ENCODE assay signal across 8 cellular contexts in genomic region chr3:146250449-146251382, GRCh38. TPM values are rescaled to one million over a fixed set of nuclear protein-coding genes. Genes with fewer than 3 reads are reported as not detected.
A peak's percentile ranks its signal among the peaks of the same experiment; 100 is the strongest.
DNase-seq lines count a peak whose midpoint lies in the region; ATAC-seq and TF ChIP-seq lines count a peak whose summit lies in the region.

A gene with protein sequence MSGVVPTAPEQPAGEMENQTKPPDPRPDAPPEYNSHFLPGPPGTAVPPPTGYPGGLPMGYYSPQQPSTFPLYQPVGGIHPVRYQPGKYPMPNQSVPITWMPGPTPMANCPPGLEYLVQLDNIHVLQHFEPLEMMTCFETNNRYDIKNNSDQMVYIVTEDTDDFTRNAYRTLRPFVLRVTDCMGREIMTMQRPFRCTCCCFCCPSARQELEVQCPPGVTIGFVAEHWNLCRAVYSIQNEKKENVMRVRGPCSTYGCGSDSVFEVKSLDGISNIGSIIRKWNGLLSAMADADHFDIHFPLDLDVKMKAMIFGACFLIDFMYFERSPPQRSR (minus strand): TSS chr3:146251105. CDS start chr3:146222071, 29,034 bp downstream.

- 0% methylated on average over 38 of the region's 78 CpGs for WGBS in esophagus muscularis mucosa

- no peak for TF ChIP-seq POLR2A in esophagus muscularis mucosa (IDR thresholded peaks at IDR 0.05; ENCODE audit: low read depth)

- intact Hi-C loops in esophagus muscularis mucosa (cut with DNase I) (no loop called here), tibial artery (cut with DNase I; ENCODE audit: low total_unique reads) (no loop called here)

- ATAC-seq in GM18907 (IDR thresholded peaks at IDR 0.05; ENCODE audit: unreplicated experiment) = peak; percentile 76

- H3K9me3 ChIP-seq in HUES48 (ENCODE audit: control insufficient read depth, insufficient read depth, low read length) = peaks cover 16% of the 10 kb centered on the region
- H3K9me3 ChIP-seq in WERI-Rb-1 (ENCODE audit: severe bottlenecking) = no peaks in the 10 kb centered on the region
- no peaks in the 10 kb centered on the region for H3K9me3 ChIP-seq in esophagus muscularis mucosa
- peaks cover 0 to 5% (median 0%) of the 10 kb centered on the region in 3 donors for H3K9me3 ChIP-seq in tibial artery

- H3K4me3 ChIP-seq in HUES48 (ENCODE audit: low read depth, low read length) (peak within 1 kb of the TSS; percentile 86), WERI-Rb-1 (ENCODE audit: low read depth, low read length) (peak within 1 kb of the TSS; percentile 71), esophagus muscularis mucosa (peak within 1 kb of the TSS; percentile 81 to 98 (median 90)), tibial artery (peak within 1 kb of the TSS; percentile 86 to 95)

- peak within 1 kb of the TSS; percentile 55 for H3K9ac ChIP-seq in HUES48 (ENCODE audit: low read depth, low read length)

- H3K36me3 ChIP-seq in HUES48 (ENCODE audit: control insufficient read depth, insufficient read depth, low read length) (no peaks in the 10 kb centered on the region), WERI-Rb-1 (no peaks in the 10 kb centered on the region), esophagus muscularis mucosa (no peaks in the 10 kb centered on the region), tibial artery (no peaks in the 10 kb centered on the region)

- no peak for TF ChIP-seq EP300 in esophagus muscularis mucosa (IDR thresholded peaks at IDR 0.05)

- DNase-seq in CD1c-positive myeloid dendritic cell (ENCODE audit: extremely low spot score) (peak; percentile 25), WERI-Rb-1 (peak; percentile 57), esophagus muscularis mucosa (ENCODE audit: extremely low spot score) (peak; percentile 95), midbrain (lab: John Stamatoyannopoulos, UW) (peak; percentile 49), tibial artery (peak; percentile 72 to 88)
- no peak for DNase-seq in stimulated activated naive CD4-positive, alpha-beta T cell treated with Interleukin-2 at 50 U/mL for 16 hours (lab: John Stamatoyannopoulos, UW)

- H3K4me1 ChIP-seq in HUES48 (ENCODE audit: control insufficient read depth, insufficient read depth, low read length) (no peaks in the 10 kb centered on the region), esophagus muscularis mucosa (peaks cover 17 to 53% (median 48%) of the 10 kb centered on the region in 4 donors), tibial artery (peaks cover 0 to 36% (median 0%) of the 10 kb centered on the region in 4 donors)

- TF ChIP-seq CTCF in WERI-Rb-1 (IDR thresholded peaks at IDR 0.05; ENCODE audit: low read depth, low read length) = no peak
- TF ChIP-seq CTCF in esophagus muscularis mucosa (IDR thresholded peaks at IDR 0.05) = no peak
- no peak for TF ChIP-seq CTCF in tibial artery (IDR thresholded peaks at IDR 0.05)

- peaks cover 12% of the 10 kb centered on the region for H3K27me3 ChIP-seq in HUES48 (ENCODE audit: control insufficient read depth, insufficient read depth, low read length)
- no peaks in the 10 kb centered on the region for H3K27me3 ChIP-seq in WERI-Rb-1 (ENCODE audit: insufficient read depth, low read depth, severe bottlenecking)
- H3K27me3 ChIP-seq in esophagus muscularis mucosa = no peaks in the 10 kb centered on the region
- H3K27me3 ChIP-seq in tibial artery = no peaks in the 10 kb centered on the region

- H3K27ac ChIP-seq in HUES48 (ENCODE audit: low read depth, low read length) (no peak within 1 kb of the TSS), WERI-Rb-1 (peak within 1 kb of the TSS; percentile 24; the same call in 1 of the 2 replicates), esophagus muscularis mucosa (replicated peaks in 1 of 4) (peak within 1 kb of the TSS; percentile 95 to 99 (median 96)), tibial artery (peak within 1 kb of the TSS; percentile 89 to 98)

RNA-seq across cellular contexts. Expression of the gene that starts here (rescaled TPM):
- 10 to 100 TPM; 43.5 to 71.4 (median 63.0) TPM for total RNA-seq in esophagus muscularis mucosa
